3 cellular contexts compared by ENCODE assay signal in genomic region chr5:177010150-177010549, GRCh38.
TF ChIP-seq lines count a peak whose summit lies in the region.

No MANE protein-coding gene starts in this region.

TF ChIP-seq in A549, 52 proteins besides CTCF, POLR2A, EP300 and RAD21:
- TF ChIP-seq MAFK (IDR thresholded peaks at IDR 0.05; ENCODE audit: partially characterized antibody) (peak; percentile 95), HEYL (CRISPR knock-in tag; IDR thresholded peaks at IDR 0.05) (no peak), CBX8 (IDR thresholded peaks at IDR 0.05) (no peak), FOSB (CRISPR knock-in tag; IDR thresholded peaks at IDR 0.05) (no peak), RCOR1 (IDR thresholded peaks at IDR 0.05; ENCODE audit: low read depth, low read length) (no peak)
TF ChIP-seq in A549: peak in this region for 1.

TF ChIP-seq in IMR-90, 13 proteins besides CTCF, POLR2A, EP300 and RAD21:
- no peak for TF ChIP-seq CEBPB (IDR thresholded peaks at IDR 0.05; ENCODE audit: low read depth, low read length)
- peak; percentile 91 for TF ChIP-seq MAFK (IDR thresholded peaks at IDR 0.05; ENCODE audit: low read depth, low read length)

TF ChIP-seq in H1, 55 proteins besides CTCF, POLR2A, EP300 and RAD21:
- TF ChIP-seq MAFK (IDR thresholded peaks at IDR 0.05; ENCODE audit: low read depth, low read length) (peak; percentile 46; the same call in 1 of the 2 replicates), SIN3A (conservative IDR thresholded peaks at IDR 0.05 in 1 of 2, IDR thresholded peaks at IDR 0.05 in 1 of 2; ENCODE audit: low read depth in 1 of 2, low read length in 2 of 2) (no peak)
TF ChIP-seq in H1: peak in this region for 1.
